14 cellular contexts compared by ENCODE assay signal in the genomic region with DNA sequence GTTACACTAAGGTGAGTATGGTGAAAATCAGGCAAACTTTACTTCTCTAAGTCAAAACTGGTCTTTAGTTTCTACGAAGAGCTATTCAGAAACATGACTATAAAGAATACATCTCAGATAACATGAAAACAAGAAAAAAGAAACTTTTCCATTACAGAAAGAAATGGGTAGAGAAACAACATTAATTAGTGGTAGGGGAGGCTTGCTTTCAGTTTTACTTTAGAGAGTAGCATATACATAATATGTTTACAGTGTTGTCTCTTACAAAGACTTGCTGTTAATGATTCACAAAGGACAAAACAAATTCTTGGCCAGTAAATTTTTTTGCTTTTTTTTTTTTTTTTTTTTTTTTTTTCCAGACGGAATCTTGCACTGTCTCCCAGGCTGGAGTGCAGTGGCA. TPM values are rescaled to one million over a fixed set of nuclear protein-coding genes. Genes with fewer than 3 reads are reported as not detected.
A peak's percentile ranks its signal among the peaks of the same experiment; 100 is the strongest.
DNase-seq lines count a peak whose midpoint lies in the region; ATAC-seq, FAIRE-seq and TF ChIP-seq lines count a peak whose summit lies in the region.
"Had no signal": no experiment of that assay in that cellular context is flagged by ENCODE, and none has a peak within 500 bp of the region (broad histone marks: within the 10 kb centered on the region; RNA-seq: fewer than 3 reads in every experiment).

No MANE protein-coding gene starts in this region.

- no peaks in the 10 kb centered on the region for H3K27me3 ChIP-seq in Panc1 (ENCODE audit: control insufficient read depth, insufficient read depth, low read length)
- H3K27me3 ChIP-seq: BE2C, uterus had no signal

- DNase-seq in activated naive CD4-positive, alpha-beta T cell treated with anti-CD3 and anti-CD28 coated beads for 36 hours: no peak
- no peak for DNase-seq in activated naive CD4-positive, alpha-beta T cell treated with Interleukin-2 at 50 U/mL for 16 hours
- DNase-seq in Panc1 (ENCODE audit: low read depth, low spot score) (no peak), NCI-H1417 treated with DMSO at 0.1 percent for 48 hours (lab: John Stamatoyannopoulos, UW) (no peak)
- no peak for DNase-seq in stimulated activated naive B cell treated with anti-CD40 and anti-IgM and Interleukin-4, amounts not matched to agents 10 μg/mL and 1 μg/mL and 100 μg/mL, for 72 hours
- DNase-seq: activated CD4-positive, alpha-beta T cell treated with anti-CD3 and anti-CD28 coated beads for 48 hours; amygdala; BE2C; midbrain; uterus had no signal

- H3K36me3 ChIP-seq in Panc1 (ENCODE audit: control insufficient read depth, insufficient read depth, low read length): no peaks in the 10 kb centered on the region; the same call in 1 of the 2 replicates
- H3K36me3 ChIP-seq: uterus had no signal

- H3K9me3 Mint-ChIP-seq in activated naive CD4-positive, alpha-beta T cell treated with anti-CD3 and anti-CD28 coated beads for 36 hours: no peaks in the 10 kb centered on the region
- no peaks in the 10 kb centered on the region for H3K9me3 Mint-ChIP-seq in stimulated activated naive B cell treated with anti-CD40 and anti-IgM and Interleukin-4, amounts not matched to agents 10 μg/mL and 1 μg/mL and 100 μg/mL, for 72 hours
- H3K9me3 Mint-ChIP-seq: dendritic cell treated with granulocyte-macrophage colony-stimulating factor and Interleukin-4, amounts not matched to agents 40 ng/mL and 50 ng/mL, for 4 days had no signal

- no peaks in the 10 kb centered on the region for H3K27me3 Mint-ChIP-seq in activated naive CD4-positive, alpha-beta T cell treated with anti-CD3 and anti-CD28 coated beads for 36 hours (ENCODE audit: low read depth)
- no peaks in the 10 kb centered on the region for H3K27me3 Mint-ChIP-seq in stimulated activated naive B cell treated with anti-CD40 and anti-IgM and Interleukin-4, amounts not matched to agents 10 μg/mL and 1 μg/mL and 100 μg/mL, for 72 hours
- H3K27me3 Mint-ChIP-seq: dendritic cell treated with granulocyte-macrophage colony-stimulating factor and Interleukin-4, amounts not matched to agents 40 ng/mL and 50 ng/mL, for 4 days had no signal

- H3K4me3 Mint-ChIP-seq in activated naive CD4-positive, alpha-beta T cell treated with anti-CD3 and anti-CD28 coated beads for 36 hours: no peak overlapping the region
- H3K4me3 Mint-ChIP-seq in stimulated activated naive B cell treated with anti-CD40 and anti-IgM and Interleukin-4, amounts not matched to agents 10 μg/mL and 1 μg/mL and 100 μg/mL, for 72 hours: no peak overlapping the region
- H3K4me3 Mint-ChIP-seq: dendritic cell treated with granulocyte-macrophage colony-stimulating factor and Interleukin-4, amounts not matched to agents 40 ng/mL and 50 ng/mL, for 4 days had no signal

- peak; percentile 29 for FAIRE-seq in endometrium (lab: Jason Lieb, UNC)

- CTCF ChIA-PET in activated naive CD4-positive, alpha-beta T cell treated with anti-CD3 and anti-CD28 coated beads for 36 hours (lab: Charles Lee): interaction anchor here (0.6 to 1.6 kb wide), 4 partner anchors 8 to 75 kb away, joined by 3 to 4 read pairs (median 4); no protein-coding TSS in a partner anchor
- CTCF ChIA-PET in Panc1 (lab: Charles Lee): interaction anchor here (0.7 kb wide), 2 partner anchors 34 to 98 kb away, joined by 3 to 14 read pairs; partner anchors contain the start of gene CRLF3

- POLR2A ChIA-PET in Panc1 (lab: Charles Lee): interaction anchor here (0.7 kb wide), 1 partner anchor 11 kb away, joined by 4 read pairs; no protein-coding TSS in a partner anchor

- H3K4me3 ChIP-seq in Panc1 (ENCODE audit: low read depth in 2 of 2, low read length in 2 of 2): no peak overlapping the region
- H3K4me3 ChIP-seq: uterus had no signal

- BruUV-seq in Panc1 (replicated peaks; lab: Mats Ljungman, UMichigan): TSS peak; percentile 42

- no peak for TF ChIP-seq CTCF in Panc1 (IDR thresholded peaks at IDR 0.05)

- H3K36me3 Mint-ChIP-seq in activated naive CD4-positive, alpha-beta T cell treated with anti-CD3 and anti-CD28 coated beads for 36 hours (ENCODE audit: low read depth): peaks cover 41% of the 10 kb centered on the region
- peaks cover 21 to 41% of the 10 kb centered on the region in 2 donors for H3K36me3 Mint-ChIP-seq in stimulated activated naive B cell treated with anti-CD40 and anti-IgM and Interleukin-4, amounts not matched to agents 10 μg/mL and 1 μg/mL and 100 μg/mL, for 72 hours

- ATAC-seq in Panc1: no peak
- no peak for ATAC-seq in stimulated activated naive B cell treated with anti-CD40 and anti-IgM and Interleukin-4, amounts not matched to agents 10 μg/mL and 1 μg/mL and 100 μg/mL, for 72 hours (replicated peaks)
- no peak for ATAC-seq in GM18858 (IDR thresholded peaks at IDR 0.05; ENCODE audit: unreplicated experiment)
- no peak for ATAC-seq in HG03442 (IDR thresholded peaks at IDR 0.05; ENCODE audit: unreplicated experiment)

- no peaks in the 10 kb centered on the region for H3K4me1 ChIP-seq in Panc1 (ENCODE audit: control insufficient read depth, insufficient read depth, low read length)
- H3K4me1 ChIP-seq: BE2C, uterus had no signal

- peaks cover 13% of the 10 kb centered on the region for H3K4me1 Mint-ChIP-seq in activated naive CD4-positive, alpha-beta T cell treated with anti-CD3 and anti-CD28 coated beads for 36 hours (ENCODE audit: low read depth)
- peaks cover 2 to 6% of the 10 kb centered on the region in 2 donors for H3K4me1 Mint-ChIP-seq in stimulated activated naive B cell treated with anti-CD40 and anti-IgM and Interleukin-4, amounts not matched to agents 10 μg/mL and 1 μg/mL and 100 μg/mL, for 72 hours

- intact Hi-C loops in activated naive CD4-positive, alpha-beta T cell treated with anti-CD3 and anti-CD28 coated beads for 36 hours (cut with micrococcal nuclease): no loop called here
- intact Hi-C loops in Panc1 (cut with micrococcal nuclease; ENCODE audit: unreplicated experiment): no loop called here

- H3K27ac Mint-ChIP-seq in activated naive CD4-positive, alpha-beta T cell treated with anti-CD3 and anti-CD28 coated beads for 36 hours: peak overlapping the region; percentile 73
- peak overlapping the region; percentile 39 for H3K27ac Mint-ChIP-seq in stimulated activated naive B cell treated with anti-CD40 and anti-IgM and Interleukin-4, amounts not matched to agents 10 μg/mL and 1 μg/mL and 100 μg/mL, for 72 hours
- H3K27ac Mint-ChIP-seq: dendritic cell treated with granulocyte-macrophage colony-stimulating factor and Interleukin-4, amounts not matched to agents 40 ng/mL and 50 ng/mL, for 4 days had no signal

- in situ Hi-C loops in Panc1 (cut with HindIII; ENCODE audit: low pct_unique_long_range_greater_than_20kb, low sequenced_read_pairs): no loop called here

- no peaks in the 10 kb centered on the region for H3K9me3 ChIP-seq in Panc1 (ENCODE audit: control insufficient read depth, insufficient read depth, low read depth, low read length)
- H3K9me3 ChIP-seq: BE2C, uterus had no signal

- H3K27ac ChIP-seq in Panc1 (ENCODE audit: low read length): no peak overlapping the region
- H3K27ac ChIP-seq: uterus had no signal

RNA-seq across cellular contexts. Expression of gene CRLF3, which starts 34.2 kb away (rescaled TPM):
- 10 to 100 TPM; 47.1 to 47.7 TPM for total RNA-seq in activated naive CD4-positive, alpha-beta T cell treated with anti-CD3 and anti-CD28 coated beads for 36 hours
- total RNA-seq in Panc1 (2021; ENCODE audit: unreplicated experiment): 28.6 TPM
- polyA plus RNA-seq in Panc1 (2012; ENCODE audit: insufficient read length): 21.0 TPM

RNA-seq across cellular contexts. Expression of gene ATAD5, which starts 41.5 kb away (rescaled TPM):
- total RNA-seq in activated naive CD4-positive, alpha-beta T cell treated with anti-CD3 and anti-CD28 coated beads for 36 hours: 10 to 100 TPM; 33.3 to 33.5 TPM
- total RNA-seq in Panc1 (2021; ENCODE audit: unreplicated experiment): 11.5 TPM
- 1.0 TPM for polyA plus RNA-seq in Panc1 (2012; ENCODE audit: insufficient read length)
